In the genomic region with DNA sequence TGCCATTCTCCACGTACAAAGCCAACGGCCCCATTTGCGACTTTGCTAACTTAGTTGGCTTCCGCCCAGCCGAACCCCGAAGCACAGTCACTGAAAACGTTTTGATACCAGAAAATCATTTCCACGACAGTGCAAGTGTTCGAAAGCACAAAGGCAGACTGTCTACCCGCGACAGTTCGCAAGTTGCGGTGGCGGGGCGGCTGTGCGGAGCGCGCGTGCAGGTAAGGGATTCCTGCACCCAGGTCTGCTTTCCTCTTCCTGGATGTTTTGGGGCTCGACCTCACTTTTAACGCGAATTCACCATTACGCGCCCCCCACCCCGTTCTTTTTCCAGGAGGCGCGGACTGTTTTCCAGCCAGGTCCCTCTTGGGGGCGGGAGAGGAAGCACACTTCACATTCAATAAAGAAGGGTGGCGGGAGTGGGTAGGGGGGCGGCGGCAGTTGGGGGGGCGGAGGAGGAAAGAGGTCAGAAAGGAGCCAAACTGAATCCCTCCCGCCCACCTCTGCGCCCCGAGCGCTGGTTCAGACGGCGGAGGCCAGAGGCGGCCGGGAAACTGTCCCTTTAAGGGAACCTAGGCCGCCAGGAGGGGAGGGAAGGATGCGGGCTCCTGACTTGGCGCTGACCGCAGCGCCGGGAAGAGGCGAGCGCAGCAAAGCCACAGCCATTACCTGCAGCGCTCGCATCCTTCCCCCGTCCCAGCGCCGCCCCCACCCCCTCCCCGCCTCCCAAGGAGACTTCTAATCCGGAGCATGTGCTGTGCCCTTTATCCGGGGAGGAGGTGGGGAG, we compare ENCODE assay signal across 9 cellular contexts.
A peak's percentile ranks its signal among the peaks of the same experiment; 100 is the strongest.
DNase-seq lines count a peak whose midpoint lies in the region; ATAC-seq, FAIRE-seq and TF ChIP-seq lines count a peak whose summit lies in the region.
"Had no signal": no experiment of that assay in that cellular context is flagged by ENCODE, and none has a peak within 500 bp of the region (broad histone marks: within the 10 kb centered on the region; RNA-seq: fewer than 3 reads in every experiment).

No MANE protein-coding gene starts in this region.

- no peak overlapping the region for H3K27ac Mint-ChIP-seq in activated naive CD8-positive, alpha-beta T cell treated with anti-CD3 and anti-CD28 coated beads, Interleukin-2, amount 10 ng/mL, durations not matched to agents 7 days and 5 days

- WGBS in heart right ventricle, 2 donors, result 1% methylated on average over 55 to 56 of the region's 56 CpGs
- WGBS in pancreas, 2 donors, result 1% methylated on average over 52 to 55 of the region's 56 CpGs

- no peaks in the 10 kb centered on the region for H3K36me3 Mint-ChIP-seq in activated naive CD8-positive, alpha-beta T cell treated with anti-CD3 and anti-CD28 coated beads, Interleukin-2, amount 10 ng/mL, durations not matched to agents 7 days and 5 days

- peaks cover 72% of the 10 kb centered on the region for H3K27me3 Mint-ChIP-seq in activated naive CD8-positive, alpha-beta T cell treated with anti-CD3 and anti-CD28 coated beads, Interleukin-2, amount 10 ng/mL, durations not matched to agents 7 days and 5 days

- H3K36me3 ChIP-seq in heart right ventricle, result no peaks in the 10 kb centered on the region
- H3K36me3 ChIP-seq in pancreas, result no peaks in the 10 kb centered on the region

- TF ChIP-seq CTCF in heart right ventricle (IDR thresholded peaks at IDR 0.05) (peak in 5 of 9 donors; percentile 15 to 34 (median 22)), pancreas (IDR thresholded peaks at IDR 0.05) (no peak)

- no peaks in the 10 kb centered on the region for H3K9me3 ChIP-seq in heart right ventricle
- H3K9me3 ChIP-seq in pancreas, result no peaks in the 10 kb centered on the region

- H3K27ac ChIP-seq in heart right ventricle (peak overlapping the region; percentile 81 to 95 (median 86)), pancreas (peak overlapping the region; percentile 48 to 92 (median 86))

- H3K4me3 Mint-ChIP-seq in activated naive CD8-positive, alpha-beta T cell treated with anti-CD3 and anti-CD28 coated beads, Interleukin-2, amount 10 ng/mL, durations not matched to agents 7 days and 5 days, result peak overlapping the region; percentile 46

- H3K4me1 ChIP-seq in heart right ventricle (peaks cover 2 to 30% (median 18%) of the 10 kb centered on the region in 9 donors), pancreas (peaks cover 0 to 15% (median 7%) of the 10 kb centered on the region in 3 donors)

- DNase-seq in NCI-H524 (lab: John Stamatoyannopoulos, UW) (peak; percentile 51 to 53), NCI-H524 treated with DMSO at 0.1 percent for 48 hours (lab: John Stamatoyannopoulos, UW) (no peak), NCI-H1092 (lab: John Stamatoyannopoulos, UW) (peak; percentile 8), heart right ventricle (peak; percentile 36 to 62), pancreas (peak; percentile 62 to 79 (median 70)), posterior vena cava (ENCODE audit: low spot score) (no peak)
- peak; percentile 33 for DNase-seq in activated naive CD8-positive, alpha-beta T cell treated with anti-CD3 and anti-CD28 coated beads, Interleukin-2, amount 10 ng/mL, durations not matched to agents 7 days and 5 days
- no peak for DNase-seq in stimulated activated CD4-positive, alpha-beta T cell treated with anti-CD3 and anti-CD28 coated beads, Interleukin-4, amount 100 ng/mL, for 4 hours

- H3K9me3 Mint-ChIP-seq in activated naive CD8-positive, alpha-beta T cell treated with anti-CD3 and anti-CD28 coated beads, Interleukin-2, amount 10 ng/mL, durations not matched to agents 7 days and 5 days, result no peaks in the 10 kb centered on the region

- intact Hi-C loops in heart right ventricle (cut with DNase I) (loop anchor here in 6 of 10 donors (5.0 to 10.0 kb wide), 7 partner anchors 89 to 1309 kb away; partner anchors contain the start of gene KCTD1 (in 4 of the 6)), pancreas (cut with DNase I) (loop anchor here in 1 of 3 donors (10.0 kb wide), 1 partner anchor 271 kb away; no protein-coding TSS in a partner anchor), posterior vena cava (cut with DNase I) (loop anchor here (10.0 kb wide), 2 partner anchors 111 to 271 kb away; partner anchors contain the start of gene KCTD1 (in 1 of the 2))

- H3K4me3 ChIP-seq in heart right ventricle (peak overlapping the region; percentile 60 to 85 (median 78)), pancreas (peak overlapping the region; percentile 53 to 81 (median 62))

- no peak for ATAC-seq in activated naive CD8-positive, alpha-beta T cell treated with anti-CD3 and anti-CD28 coated beads, Interleukin-2, amount 10 ng/mL, durations not matched to agents 7 days and 5 days (ENCODE audit: low read depth)
- ATAC-seq in heart right ventricle (peak; percentile 69 to 89 (median 87)), pancreas (peak; percentile 81 to 87 (median 83))

- no peak for FAIRE-seq in pancreas (lab: Jason Lieb, UNC)
- FAIRE-seq: islet of Langerhans had no signal

- peaks cover 0 to 72% (median 3%) of the 10 kb centered on the region in 7 donors for H3K27me3 ChIP-seq in heart right ventricle
- H3K27me3 ChIP-seq in pancreas, result no peaks in the 10 kb centered on the region

- POLR2A ChIA-PET in activated naive CD8-positive, alpha-beta T cell treated with anti-CD3 and anti-CD28 coated beads, Interleukin-2, amount 10 ng/mL, durations not matched to agents 7 days and 5 days (lab: Charles Lee), result no interaction called here

- H3K4me1 Mint-ChIP-seq in activated naive CD8-positive, alpha-beta T cell treated with anti-CD3 and anti-CD28 coated beads, Interleukin-2, amount 10 ng/mL, durations not matched to agents 7 days and 5 days, result peaks cover 8% of the 10 kb centered on the region

Comparison
In these comparisons a context has a peak if more than half of its experiments do, and no peak if none do; other contexts are left out.
1. DNase-seq: peak in NCI-H524 (2 of 2), NCI-H1092 (single experiment), activated naive CD8-positive, alpha-beta T cell treated with anti-CD3 and anti-CD28 coated beads, Interleukin-2, amount 10 ng/mL, durations not matched to agents 7 days and 5 days (single experiment), heart right ventricle (2 of 2) and pancreas (6 of 6); none in NCI-H524 treated with DMSO at 0.1 percent for 48 hours (single experiment), posterior vena cava (single experiment) and stimulated activated CD4-positive, alpha-beta T cell treated with anti-CD3 and anti-CD28 coated beads, Interleukin-4, amount 100 ng/mL, for 4 hours (0 of 2).
2. CTCF ChIP-seq: peak in heart right ventricle (5 of 9); none in pancreas (0 of 4).